In the genomic region with DNA sequence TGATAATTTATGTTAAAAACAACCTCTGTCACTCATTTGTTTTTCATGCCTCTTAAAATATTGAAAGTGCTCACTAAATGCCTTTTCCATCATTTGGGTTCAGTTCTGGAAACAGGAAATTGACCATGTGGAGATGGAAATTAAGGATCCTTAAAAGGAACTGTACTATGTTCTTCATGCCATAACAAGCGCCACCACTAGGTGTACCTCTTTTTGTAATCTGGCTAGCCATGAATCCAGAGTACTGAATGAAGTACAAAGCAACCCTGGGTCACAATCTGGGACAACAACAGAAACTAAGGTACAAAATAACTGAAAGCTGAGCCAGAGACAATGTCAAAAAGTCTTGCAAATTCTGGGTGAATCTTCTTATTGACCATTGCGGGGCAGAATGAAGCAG, we compare ENCODE assay signal across 12 cellular contexts.
DNase-seq lines count a peak whose midpoint lies in the region; ATAC-seq and TF ChIP-seq lines count a peak whose summit lies in the region.
"Had no signal": no experiment of that assay in that cellular context is flagged by ENCODE, and none has a peak within 500 bp of the region (broad histone marks: within the 10 kb centered on the region; RNA-seq: fewer than 3 reads in every experiment).

No MANE protein-coding gene starts in this region.

- TF ChIP-seq CTCF in GM12873 (IDR thresholded peaks at IDR 0.05; ENCODE audit: insufficient read depth, low read depth, low read length, missing control alignments) = peak; percentile 47
- TF ChIP-seq CTCF in RWPE2 (IDR thresholded peaks at IDR 0.05; ENCODE audit: poor library complexity, severe bottlenecking) = peak; percentile 13

- H3K9me3 ChIP-seq in RWPE2 (ENCODE audit: severe bottlenecking) = no peaks in the 10 kb centered on the region
- H3K9me3 ChIP-seq: lower lobe of right lung had no signal

- no peak overlapping the region for H3K27ac ChIP-seq in RWPE2 (ENCODE audit: poor library complexity, severe bottlenecking)
- H3K27ac ChIP-seq: lower lobe of right lung had no signal

- H3K4me1 Mint-ChIP-seq in stimulated activated memory B cell treated with anti-CD40 and anti-IgM and Interleukin-4, amounts not matched to agents 10 μg/mL and 1 μg/mL and 100 μg/mL, for 72 hours = no peaks in the 10 kb centered on the region

- no peak for DNase-seq in RWPE2 (ENCODE audit: low spot score)
- peak; percentile 12 for DNase-seq in iPS-NIHi11 (ENCODE audit: low spot score)
- DNase-seq in NCI-H2081 treated with DMSO at 0.1 percent for 48 hours (lab: John Stamatoyannopoulos, UW) = no peak
- no peak for DNase-seq in SW 1271 (lab: John Stamatoyannopoulos, UW)
- no peak for DNase-seq in D341Med (ENCODE audit: low spot score)
- DNase-seq: anterior cingulate cortex, HCEC 1CT, lower lobe of right lung, NCI-H1930 had no signal

- H3K36me3 Mint-ChIP-seq in stimulated activated memory B cell treated with anti-CD40 and anti-IgM and Interleukin-4, amounts not matched to agents 10 μg/mL and 1 μg/mL and 100 μg/mL, for 72 hours = no peaks in the 10 kb centered on the region

- no peaks in the 10 kb centered on the region for H3K27me3 ChIP-seq in RWPE2 (ENCODE audit: insufficient read depth, poor library complexity, severe bottlenecking)

- H3K9me3 Mint-ChIP-seq in stimulated activated memory B cell treated with anti-CD40 and anti-IgM and Interleukin-4, amounts not matched to agents 10 μg/mL and 1 μg/mL and 100 μg/mL, for 72 hours = no peaks in the 10 kb centered on the region

- H3K27me3 Mint-ChIP-seq in stimulated activated memory B cell treated with anti-CD40 and anti-IgM and Interleukin-4, amounts not matched to agents 10 μg/mL and 1 μg/mL and 100 μg/mL, for 72 hours = no peaks in the 10 kb centered on the region

- no peak overlapping the region for H3K27ac Mint-ChIP-seq in stimulated activated memory B cell treated with anti-CD40 and anti-IgM and Interleukin-4, amounts not matched to agents 10 μg/mL and 1 μg/mL and 100 μg/mL, for 72 hours

- no peak overlapping the region for H3K4me3 ChIP-seq in RWPE2 (ENCODE audit: severe bottlenecking)
- H3K4me3 ChIP-seq: lower lobe of right lung had no signal

- H3K4me3 Mint-ChIP-seq in stimulated activated memory B cell treated with anti-CD40 and anti-IgM and Interleukin-4, amounts not matched to agents 10 μg/mL and 1 μg/mL and 100 μg/mL, for 72 hours = no peak overlapping the region

- H3K4me1 ChIP-seq in RWPE2 (ENCODE audit: insufficient read depth, poor library complexity, severe bottlenecking) = no peaks in the 10 kb centered on the region
- H3K4me1 ChIP-seq: lower lobe of right lung had no signal

- ATAC-seq in HG03175 (IDR thresholded peaks at IDR 0.05; ENCODE audit: unreplicated experiment) (peak; percentile 59), RWPE2 (ENCODE audit: low read depth) (no peak)
- no peak for ATAC-seq in stimulated activated memory B cell treated with anti-CD40 and anti-IgM and Interleukin-4, amounts not matched to agents 10 μg/mL and 1 μg/mL and 100 μg/mL, for 72 hours
- ATAC-seq: lower lobe of right lung had no signal

- no peaks in the 10 kb centered on the region for H3K36me3 ChIP-seq in RWPE2 (ENCODE audit: low read depth)
- H3K36me3 ChIP-seq: lower lobe of right lung had no signal
